ENCODE assay signal across 1 cellular context in the genomic region with DNA sequence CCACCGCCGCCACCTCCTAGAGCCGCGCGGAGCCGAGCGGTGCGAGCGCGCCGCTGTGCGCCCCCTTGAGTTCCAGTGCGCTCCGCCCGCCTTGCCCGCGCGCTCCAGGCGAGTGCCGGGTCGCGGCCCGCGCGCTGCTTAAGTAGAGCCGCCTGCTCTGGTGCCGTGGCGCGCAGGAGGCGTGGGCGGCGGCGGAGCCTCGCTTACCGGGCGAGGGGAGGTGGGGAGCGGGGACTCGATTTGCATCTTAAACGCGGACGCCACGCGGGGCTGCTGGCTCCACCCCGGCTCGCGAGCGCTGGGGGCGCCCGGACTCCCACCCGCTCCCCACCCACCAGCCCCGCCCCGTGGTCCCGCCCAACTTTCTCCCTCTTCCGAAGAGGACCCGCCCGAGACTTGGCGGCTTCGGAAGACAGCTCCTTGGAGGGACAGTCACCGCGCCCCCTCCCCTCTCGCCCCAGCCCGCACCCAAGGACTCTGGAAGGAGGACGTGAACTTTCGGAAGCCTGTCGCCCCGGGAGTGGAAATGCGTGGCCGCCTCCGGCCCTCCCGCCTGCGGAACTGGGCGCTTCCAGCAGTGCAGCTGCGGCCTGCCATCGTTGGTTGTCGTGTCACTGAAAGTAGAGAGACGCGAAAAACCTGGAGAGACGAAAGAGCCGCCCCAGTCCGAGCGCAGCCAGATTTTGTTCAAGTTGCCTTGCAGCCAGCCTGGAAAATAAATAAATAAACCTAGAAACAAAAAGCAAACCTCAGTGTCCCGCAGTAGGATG.
TF ChIP-seq lines count a peak whose summit lies in the region.

A gene (minus strand): TSS at position 114 of the 770 bp plus-strand sequence. CDS start 257 bp downstream, outside the sequence.

TF ChIP-seq in HEK293, 187 proteins besides CTCF, POLR2A, EP300 and RAD21 (continued from another document):
- TF ChIP-seq, protein P1, sequence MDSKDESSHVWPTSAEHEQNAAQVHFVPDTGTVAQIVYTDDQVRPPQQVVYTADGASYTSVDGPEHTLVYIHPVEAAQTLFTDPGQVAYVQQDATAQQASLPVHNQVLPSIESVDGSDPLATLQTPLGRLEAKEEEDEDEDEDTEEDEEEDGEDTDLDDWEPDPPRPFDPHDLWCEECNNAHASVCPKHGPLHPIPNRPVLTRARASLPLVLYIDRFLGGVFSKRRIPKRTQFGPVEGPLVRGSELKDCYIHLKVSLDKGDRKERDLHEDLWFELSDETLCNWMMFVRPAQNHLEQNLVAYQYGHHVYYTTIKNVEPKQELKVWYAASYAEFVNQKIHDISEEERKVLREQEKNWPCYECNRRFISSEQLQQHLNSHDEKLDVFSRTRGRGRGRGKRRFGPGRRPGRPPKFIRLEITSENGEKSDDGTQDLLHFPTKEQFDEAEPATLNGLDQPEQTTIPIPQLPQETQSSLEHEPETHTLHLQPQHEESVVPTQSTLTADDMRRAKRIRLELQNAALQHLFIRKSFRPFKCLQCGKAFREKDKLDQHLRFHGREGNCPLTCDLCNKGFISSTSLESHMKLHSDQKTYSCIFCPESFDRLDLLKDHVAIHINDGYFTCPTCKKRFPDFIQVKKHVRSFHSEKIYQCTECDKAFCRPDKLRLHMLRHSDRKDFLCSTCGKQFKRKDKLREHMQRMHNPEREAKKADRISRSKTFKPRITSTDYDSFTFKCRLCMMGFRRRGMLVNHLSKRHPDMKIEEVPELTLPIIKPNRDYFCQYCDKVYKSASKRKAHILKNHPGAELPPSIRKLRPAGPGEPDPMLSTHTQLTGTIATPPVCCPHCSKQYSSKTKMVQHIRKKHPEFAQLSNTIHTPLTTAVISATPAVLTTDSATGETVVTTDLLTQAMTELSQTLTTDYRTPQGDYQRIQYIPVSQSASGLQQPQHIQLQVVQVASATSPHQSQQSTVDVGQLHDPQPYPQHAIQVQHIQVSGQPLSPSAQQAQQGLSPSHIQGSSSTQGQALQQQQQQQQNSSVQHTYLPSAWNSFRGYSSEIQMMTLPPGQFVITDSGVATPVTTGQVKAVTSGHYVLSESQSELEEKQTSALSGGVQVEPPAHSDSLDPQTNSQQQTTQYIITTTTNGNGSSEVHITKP (tag by site-specific recombination; IDR thresholded peaks at IDR 0.05), result peak; percentile 82
- TF ChIP-seq ZNF274 (IDR thresholded peaks at IDR 0.05; ENCODE audit: low read length), result no peak
- TF ChIP-seq ZNF274 (tag by site-specific recombination; IDR thresholded peaks at IDR 0.05; ENCODE audit: borderline replicate concordance), result no peak
- TF ChIP-seq, protein P2, sequence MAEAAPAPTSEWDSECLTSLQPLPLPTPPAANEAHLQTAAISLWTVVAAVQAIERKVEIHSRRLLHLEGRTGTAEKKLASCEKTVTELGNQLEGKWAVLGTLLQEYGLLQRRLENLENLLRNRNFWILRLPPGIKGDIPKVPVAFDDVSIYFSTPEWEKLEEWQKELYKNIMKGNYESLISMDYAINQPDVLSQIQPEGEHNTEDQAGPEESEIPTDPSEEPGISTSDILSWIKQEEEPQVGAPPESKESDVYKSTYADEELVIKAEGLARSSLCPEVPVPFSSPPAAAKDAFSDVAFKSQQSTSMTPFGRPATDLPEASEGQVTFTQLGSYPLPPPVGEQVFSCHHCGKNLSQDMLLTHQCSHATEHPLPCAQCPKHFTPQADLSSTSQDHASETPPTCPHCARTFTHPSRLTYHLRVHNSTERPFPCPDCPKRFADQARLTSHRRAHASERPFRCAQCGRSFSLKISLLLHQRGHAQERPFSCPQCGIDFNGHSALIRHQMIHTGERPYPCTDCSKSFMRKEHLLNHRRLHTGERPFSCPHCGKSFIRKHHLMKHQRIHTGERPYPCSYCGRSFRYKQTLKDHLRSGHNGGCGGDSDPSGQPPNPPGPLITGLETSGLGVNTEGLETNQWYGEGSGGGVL (tag by site-specific recombination; IDR thresholded peaks at IDR 0.05), result peak; percentile 39; the same call in 1 of the 2 replicates
- no peak for TF ChIP-seq ZNF792 (tag by site-specific recombination; IDR thresholded peaks at IDR 0.05)
- TF ChIP-seq EGR2 (tag by site-specific recombination; IDR thresholded peaks at IDR 0.05; ENCODE audit: low read depth), result peak; percentile 68
- TF ChIP-seq ZNF660 (tag by site-specific recombination; IDR thresholded peaks at IDR 0.05), result 0 out of 2 replicates have a peak, but pooled peaks have one; percentile 58
- peak; percentile 73 for TF ChIP-seq KLF8 (tag by site-specific recombination; IDR thresholded peaks at IDR 0.05)
- peak; percentile 73 for TF ChIP-seq SP2 (tag by site-specific recombination; IDR thresholded peaks at IDR 0.05)
- no peak for TF ChIP-seq ZBTB17 (tag by site-specific recombination; IDR thresholded peaks at IDR 0.05)
- TF ChIP-seq ZNF664 (tag by site-specific recombination; IDR thresholded peaks at IDR 0.05), result no peak
- peak; percentile 55; the same call in 1 of the 2 replicates for TF ChIP-seq TRIM28 (IDR thresholded peaks at IDR 0.05; ENCODE audit: borderline replicate concordance, low read length)
- TF ChIP-seq KLF1 (tag by site-specific recombination; IDR thresholded peaks at IDR 0.05), result peak; percentile 78
- peak; percentile 89 for TF ChIP-seq KLF9 (tag by site-specific recombination; IDR thresholded peaks at IDR 0.05; ENCODE audit: low read depth)
- TF ChIP-seq ZNF423 (tag by site-specific recombination; IDR thresholded peaks at IDR 0.05), result no peak
- 0 out of 2 replicates have a peak, but pooled peaks have one; percentile 56 for TF ChIP-seq KLF7 (tag by site-specific recombination; IDR thresholded peaks at IDR 0.05; ENCODE audit: borderline replicate concordance)
- TF ChIP-seq, protein P3, sequence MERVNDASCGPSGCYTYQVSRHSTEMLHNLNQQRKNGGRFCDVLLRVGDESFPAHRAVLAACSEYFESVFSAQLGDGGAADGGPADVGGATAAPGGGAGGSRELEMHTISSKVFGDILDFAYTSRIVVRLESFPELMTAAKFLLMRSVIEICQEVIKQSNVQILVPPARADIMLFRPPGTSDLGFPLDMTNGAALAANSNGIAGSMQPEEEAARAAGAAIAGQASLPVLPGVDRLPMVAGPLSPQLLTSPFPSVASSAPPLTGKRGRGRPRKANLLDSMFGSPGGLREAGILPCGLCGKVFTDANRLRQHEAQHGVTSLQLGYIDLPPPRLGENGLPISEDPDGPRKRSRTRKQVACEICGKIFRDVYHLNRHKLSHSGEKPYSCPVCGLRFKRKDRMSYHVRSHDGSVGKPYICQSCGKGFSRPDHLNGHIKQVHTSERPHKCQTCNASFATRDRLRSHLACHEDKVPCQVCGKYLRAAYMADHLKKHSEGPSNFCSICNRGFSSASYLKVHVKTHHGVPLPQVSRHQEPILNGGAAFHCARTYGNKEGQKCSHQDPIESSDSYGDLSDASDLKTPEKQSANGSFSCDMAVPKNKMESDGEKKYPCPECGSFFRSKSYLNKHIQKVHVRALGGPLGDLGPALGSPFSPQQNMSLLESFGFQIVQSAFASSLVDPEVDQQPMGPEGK (tag by site-specific recombination; IDR thresholded peaks at IDR 0.05), result peak; percentile 77
- TF ChIP-seq ZFP37 (tag by site-specific recombination; IDR thresholded peaks at IDR 0.05), result no peak
- no peak for TF ChIP-seq ZNF530 (tag by site-specific recombination; IDR thresholded peaks at IDR 0.05; ENCODE audit: low read depth)
- TF ChIP-seq ZNF426 (tag by site-specific recombination; IDR thresholded peaks at IDR 0.05), result no peak
- TF ChIP-seq, protein P4, sequence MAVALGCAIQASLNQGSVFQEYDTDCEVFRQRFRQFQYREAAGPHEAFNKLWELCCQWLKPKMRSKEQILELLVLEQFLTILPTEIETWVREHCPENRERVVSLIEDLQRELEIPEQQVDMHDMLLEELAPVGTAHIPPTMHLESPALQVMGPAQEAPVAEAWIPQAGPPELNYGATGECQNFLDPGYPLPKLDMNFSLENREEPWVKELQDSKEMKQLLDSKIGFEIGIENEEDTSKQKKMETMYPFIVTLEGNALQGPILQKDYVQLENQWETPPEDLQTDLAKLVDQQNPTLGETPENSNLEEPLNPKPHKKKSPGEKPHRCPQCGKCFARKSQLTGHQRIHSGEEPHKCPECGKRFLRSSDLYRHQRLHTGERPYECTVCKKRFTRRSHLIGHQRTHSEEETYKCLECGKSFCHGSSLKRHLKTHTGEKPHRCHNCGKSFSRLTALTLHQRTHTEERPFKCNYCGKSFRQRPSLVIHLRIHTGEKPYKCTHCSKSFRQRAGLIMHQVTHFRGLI (tag by site-specific recombination; IDR thresholded peaks at IDR 0.05), result peak; percentile 64
- TF ChIP-seq ZFHX2 (tag by site-specific recombination; conservative IDR thresholded peaks at IDR 0.05), result peak; percentile 85
- peak; percentile 50 for TF ChIP-seq ZNF335 (tag by site-specific recombination; conservative IDR thresholded peaks at IDR 0.05)
- TF ChIP-seq, protein P5, sequence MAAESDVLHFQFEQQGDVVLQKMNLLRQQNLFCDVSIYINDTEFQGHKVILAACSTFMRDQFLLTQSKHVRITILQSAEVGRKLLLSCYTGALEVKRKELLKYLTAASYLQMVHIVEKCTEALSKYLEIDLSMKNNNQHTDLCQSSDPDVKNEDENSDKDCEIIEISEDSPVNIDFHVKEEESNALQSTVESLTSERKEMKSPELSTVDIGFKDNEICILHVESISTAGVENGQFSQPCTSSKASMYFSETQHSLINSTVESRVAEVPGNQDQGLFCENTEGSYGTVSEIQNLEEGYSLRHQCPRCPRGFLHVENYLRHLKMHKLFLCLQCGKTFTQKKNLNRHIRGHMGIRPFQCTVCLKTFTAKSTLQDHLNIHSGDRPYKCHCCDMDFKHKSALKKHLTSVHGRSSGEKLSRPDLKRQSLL (tag by site-specific recombination; IDR thresholded peaks at IDR 0.05), result peak; percentile 95
